In genomic region chr18:23274638-23275482, GRCh38 we compare ENCODE assay signal across 1 cellular context.
TF ChIP-seq lines count a peak whose summit lies in the region.

No MANE protein-coding gene starts in this region.

TF ChIP-seq in IMR-90, 13 proteins besides CTCF, POLR2A, EP300 and RAD21:
- TF ChIP-seq CHD1 (IDR thresholded peaks at IDR 0.05; ENCODE audit: low read depth, low read length) (no peak), USF2 (IDR thresholded peaks at IDR 0.05; ENCODE audit: low read depth, low read length) (no peak), SMC3 (IDR thresholded peaks at IDR 0.05; ENCODE audit: low read depth, low read length) (no peak), RFX5 (IDR thresholded peaks at IDR 0.05; ENCODE audit: low read depth, low read length) (no peak), ELK1 (IDR thresholded peaks at IDR 0.05; ENCODE audit: borderline replicate concordance, low read depth, low read length) (no peak), MXI1 (IDR thresholded peaks at IDR 0.05; ENCODE audit: borderline replicate concordance, low read depth, low read length) (no peak), MAZ (IDR thresholded peaks at IDR 0.05; ENCODE audit: borderline replicate concordance, low read depth, low read length) (no peak), BHLHE40 (IDR thresholded peaks at IDR 0.05; ENCODE audit: low read depth, low read length) (no peak)
